11 cellular contexts compared by ENCODE assay signal in the genomic region with DNA sequence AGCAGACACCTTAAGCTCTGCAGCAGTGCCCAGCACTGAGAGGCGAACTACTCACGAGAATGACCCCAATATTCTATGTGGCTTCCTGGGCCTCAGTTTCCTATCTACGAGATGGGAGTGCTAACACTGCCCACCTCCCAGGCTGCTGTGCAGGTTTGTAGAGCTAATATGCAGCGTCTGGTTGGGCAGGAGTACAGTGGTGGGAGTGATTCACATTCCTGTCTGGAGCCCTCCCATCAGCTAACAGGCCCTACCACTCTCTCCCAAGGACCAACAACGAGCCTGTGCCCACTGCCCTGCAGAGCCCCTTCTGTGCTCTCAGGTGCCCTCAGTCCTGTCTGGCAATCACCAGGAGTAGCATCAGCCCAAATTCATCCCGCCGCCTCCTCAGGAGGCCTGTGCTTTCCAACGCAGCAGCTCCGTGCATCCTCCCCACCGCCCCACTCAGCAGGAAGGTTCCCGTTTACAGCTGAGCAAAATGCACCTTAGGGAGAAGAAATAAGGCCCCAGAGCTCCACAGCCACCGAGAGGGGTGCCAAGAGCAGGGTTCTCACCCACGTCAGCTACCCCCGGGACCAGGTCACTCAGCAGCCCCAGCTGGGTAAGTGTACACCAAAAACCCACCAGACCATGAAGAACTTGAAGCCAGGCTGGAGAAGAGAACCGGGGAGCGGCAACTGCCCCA. TPM values are rescaled to one million over a fixed set of nuclear protein-coding genes. Genes with fewer than 3 reads are reported as not detected.
DNase-seq lines count a peak whose midpoint lies in the region; TF ChIP-seq lines count a peak whose summit lies in the region.
"Had no signal": no experiment of that assay in that cellular context is flagged by ENCODE, and none has a peak within 500 bp of the region (broad histone marks: within the 10 kb centered on the region; RNA-seq: fewer than 3 reads in every experiment).

No MANE protein-coding gene starts in this region.

- intact Hi-C loops in sigmoid colon (cut with DNase I), result no loop called here

- 77 to 83% methylated on average over 16 of the region's 16 CpGs for WGBS in sigmoid colon, 2 donors

- H3K4me1 ChIP-seq in BLaER1 treated with 17β-estradiol and CSF1 and Interleukin-3, amounts not matched to agents 10 nM and 100 nM, result peaks cover 81 to 98% (median 97%) of the 10 kb centered on the region in 10 experiments
- H3K4me1 ChIP-seq in adipocyte (ENCODE audit: control insufficient read depth, insufficient read depth, low read length), result peaks cover 78% of the 10 kb centered on the region
- H3K4me1 ChIP-seq in iPS-20b (ENCODE audit: insufficient read depth, low read length), result peaks cover 6% of the 10 kb centered on the region; the same call in 1 of the 2 replicates
- H3K4me1 ChIP-seq in sigmoid colon, result peaks cover 4 to 92% (median 88%) of the 10 kb centered on the region in 4 donors

- H3K27me3 ChIP-seq in BLaER1 treated with 17β-estradiol and CSF1 and Interleukin-3, amounts not matched to agents 10 nM and 100 nM, result no peaks in the 10 kb centered on the region
- H3K27me3 ChIP-seq in adipocyte (replicated peaks; ENCODE audit: control insufficient read depth, insufficient read depth, low read length) (no peaks in the 10 kb centered on the region), iPS-20b (ENCODE audit: insufficient read depth, low read length) (no peaks in the 10 kb centered on the region), sigmoid colon (no peaks in the 10 kb centered on the region)

- peaks cover 0 to 25% (median 10%) of the 10 kb centered on the region in 11 experiments; a peak in 11 of 22 replicates for H3K36me3 ChIP-seq in BLaER1 treated with 17β-estradiol and CSF1 and Interleukin-3, amounts not matched to agents 10 nM and 100 nM
- no peaks in the 10 kb centered on the region for H3K36me3 ChIP-seq in adipocyte (ENCODE audit: control insufficient read depth, insufficient read depth, low read length, severe bottlenecking)
- peaks cover 10% of the 10 kb centered on the region; the same call in 1 of the 2 replicates for H3K36me3 ChIP-seq in iPS-20b (ENCODE audit: insufficient read depth, low read depth, low read length)
- H3K36me3 ChIP-seq in sigmoid colon, result no peaks in the 10 kb centered on the region

- peak overlapping the region; percentile 34 to 59 (median 50); a peak in 19 of 20 replicates for H3K4me3 ChIP-seq in BLaER1 treated with 17β-estradiol and CSF1 and Interleukin-3, amounts not matched to agents 10 nM and 100 nM
- H3K4me3 ChIP-seq in adipocyte (ENCODE audit: low read length), result peak overlapping the region; percentile 80
- H3K4me3 ChIP-seq in iPS-20b (ENCODE audit: low read length), result no peak overlapping the region
- H3K4me3 ChIP-seq in sigmoid colon, result peak overlapping the region; percentile 7 to 37 (median 26)

- TF ChIP-seq EP300 in sigmoid colon (IDR thresholded peaks at IDR 0.05), result no peak

- peak overlapping the region; percentile 55 to 93 (median 78); a peak in 21 of 22 replicates for H3K27ac ChIP-seq in BLaER1 treated with 17β-estradiol and CSF1 and Interleukin-3, amounts not matched to agents 10 nM and 100 nM
- H3K27ac ChIP-seq in iPS-20b (ENCODE audit: low read length) (no peak overlapping the region), sigmoid colon (peak overlapping the region; percentile 63 to 76 (median 73))

- no peak for DNase-seq in adipocyte (ENCODE audit: low read depth)
- peak; percentile 53 for DNase-seq in sigmoid colon
- DNase-seq in NCI-H1105 treated with DMSO at 0.1 percent for 48 hours (lab: John Stamatoyannopoulos, UW), result no peak
- no peak for DNase-seq in activated gamma-delta T cell treated with Interleukin-2 at 50 U/mL for 16 hours
- DNase-seq in NOMO-1 (lab: John Stamatoyannopoulos, UW; ENCODE audit: unreplicated experiment in 2 of 2), result no peak
- DNase-seq in NCI-H69 (lab: John Stamatoyannopoulos, UW), result no peak
- DNase-seq: activated CD8-positive, alpha-beta memory T cell treated with anti-CD3 and anti-CD28 coated beads, Interleukin-2, amount 50 U/mL, for 48 hours; NCI-H1694 treated with DMSO at 0.1 percent for 48 hours; OCI-M1 had no signal

- peaks cover 90 to 99% (median 98%) of the 10 kb centered on the region in 11 experiments for H4K20me1 ChIP-seq in BLaER1 treated with 17β-estradiol and CSF1 and Interleukin-3, amounts not matched to agents 10 nM and 100 nM

- no peaks in the 10 kb centered on the region for H3K9me3 ChIP-seq in BLaER1 treated with 17β-estradiol and CSF1 and Interleukin-3, amounts not matched to agents 10 nM and 100 nM (replicated peaks in 1 of 11)
- no peaks in the 10 kb centered on the region for H3K9me3 ChIP-seq in adipocyte (ENCODE audit: control insufficient read depth, low read length)
- no peaks in the 10 kb centered on the region for H3K9me3 ChIP-seq in iPS-20b (ENCODE audit: insufficient read depth, low read depth, low read length)
- no peaks in the 10 kb centered on the region for H3K9me3 ChIP-seq in sigmoid colon

- no peak for TF ChIP-seq CTCF in sigmoid colon (IDR thresholded peaks at IDR 0.05)

- H3K4me2 ChIP-seq in BLaER1 treated with 17β-estradiol and CSF1 and Interleukin-3, amounts not matched to agents 10 nM and 100 nM, result peak overlapping the region; percentile 83 to 99 (median 93)

- no peak for TF ChIP-seq POLR2A in sigmoid colon (IDR thresholded peaks at IDR 0.05)

- H3K9ac ChIP-seq in BLaER1 treated with 17β-estradiol and CSF1 and Interleukin-3, amounts not matched to agents 10 nM and 100 nM, result peak overlapping the region; percentile 58 to 96 (median 81)
- H3K9ac ChIP-seq in adipocyte (ENCODE audit: low read length) (peak overlapping the region; percentile 92), iPS-20b (ENCODE audit: low read depth, low read length) (peak overlapping the region; percentile 41)

RNA-seq across cellular contexts. Expression of gene AKT2, which starts 6.6 kb away (rescaled TPM):
- 10 to 100 TPM; 57.4 to 78.7 (median 76.3) TPM for total RNA-seq in sigmoid colon
- polyA plus RNA-seq in sigmoid colon, result 100 to 1,000 TPM in 1 of 3 donors, 10 to 100 TPM in 2; 28.0 to 107 (median 31.2) TPM

RNA-seq across cellular contexts. Expression of gene CCNP, which starts 52.0 kb away (rescaled TPM):
- not detected for total RNA-seq in sigmoid colon
- polyA plus RNA-seq in sigmoid colon, result under 1 TPM in 1 of 3 donors, not detected in 2; 0.23 TPM

Comparison
In these comparisons a context has a peak if more than half of its experiments do, and no peak if none do; other contexts are left out.
1. H3K9ac ChIP-seq: peak in every context shown above with its lines; median percentile 92 in adipocyte; 81 in BLaER1 treated with 17β-estradiol and CSF1 and Interleukin-3, amounts not matched to agents 10 nM and 100 nM; 41 in iPS-20b.